8 cellular contexts compared by ENCODE assay signal in the genomic region with DNA sequence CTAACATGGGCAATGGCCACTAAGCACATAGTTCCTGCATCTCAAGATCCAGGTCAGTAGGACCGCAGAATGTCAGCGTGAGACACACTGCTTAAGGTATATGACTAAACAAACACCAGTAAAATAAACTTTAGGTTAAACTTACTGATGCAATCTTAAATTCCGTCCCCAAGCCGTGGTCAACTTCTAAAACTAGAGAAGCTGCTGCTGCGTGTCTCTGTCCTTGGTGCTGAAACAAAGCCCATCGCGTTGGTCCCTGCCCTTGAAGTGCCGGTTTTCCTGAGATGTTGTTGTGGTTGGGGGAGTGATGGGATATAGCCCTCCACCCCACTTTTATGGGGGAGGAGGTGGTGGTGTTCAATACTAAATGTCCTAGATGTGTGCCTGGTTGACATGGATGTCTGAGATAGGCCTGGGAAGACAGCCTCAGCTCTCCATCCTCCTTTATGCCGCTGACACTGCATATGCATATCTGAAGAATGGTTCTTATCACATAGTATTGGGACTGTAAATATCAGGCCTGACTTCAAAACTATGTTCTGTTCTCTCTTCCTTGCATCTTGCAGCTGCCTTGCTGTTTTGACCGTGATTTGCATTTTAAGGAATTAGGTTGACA.
DNase-seq lines count a peak whose midpoint lies in the region; FAIRE-seq and TF ChIP-seq lines count a peak whose summit lies in the region.

No MANE protein-coding gene starts in this region.

- peaks cover 5% of the 10 kb centered on the region; the same call in 1 of the 2 replicates for H3K4me1 ChIP-seq in iPS DF 6.9 (ENCODE audit: control insufficient read depth, insufficient read depth, low read length)
- H3K4me1 ChIP-seq in ascending aorta: no peaks in the 10 kb centered on the region

- no CpG with 5 or more reads among the region's 10 CpGs for WGBS in iPS DF 6.9 (ENCODE audit: insufficient coverage, insufficient read length)

- H3K36me3 ChIP-seq in iPS DF 6.9 (ENCODE audit: control insufficient read depth, insufficient read depth, low read length) (no peaks in the 10 kb centered on the region), ascending aorta (no peaks in the 10 kb centered on the region)

- H3K27me3 ChIP-seq in iPS DF 6.9 (ENCODE audit: control insufficient read depth, insufficient read depth, low read length) (no peaks in the 10 kb centered on the region), ascending aorta (no peaks in the 10 kb centered on the region)

- H3K9me3 ChIP-seq in iPS DF 6.9 (ENCODE audit: control insufficient read depth, insufficient read depth, low read length) (no peaks in the 10 kb centered on the region), ascending aorta (no peaks in the 10 kb centered on the region)

- intact Hi-C loops in ascending aorta (cut with DNase I): no loop called here

- FAIRE-seq in GM18507 (lab: Jason Lieb, UNC): peak; percentile 66

- DNase-seq in GM18507 (ENCODE audit: extremely low spot score, insufficient read length, low read depth): no peak
- DNase-seq in activated naive CD4-positive, alpha-beta T cell treated with Interleukin-2 at 50 U/mL for 16 hours: peak; percentile 56
- DNase-seq in iPS DF 6.9 (ENCODE audit: low read depth, low spot score): peak; percentile 39
- DNase-seq in stimulated activated CD4-positive, alpha-beta T cell treated with anti-CD3 and anti-CD28 coated beads, TNF-alpha, amount 100 ng/mL, for 1 hour (ENCODE audit: low read depth in 3 of 3, low spot score in 1 of 3): peak in 2 of 3 donors; percentile 8 to 17
- no peak for DNase-seq in NCI-H187 treated with DMSO at 0.1 percent for 48 hours (lab: John Stamatoyannopoulos, UW)
- no peak for DNase-seq in ascending aorta (ENCODE audit: low spot score in 2 of 2)
- no peak for DNase-seq in NCI-H146 (lab: John Stamatoyannopoulos, UW)

- no peak for TF ChIP-seq CTCF in ascending aorta (IDR thresholded peaks at IDR 0.05)

- no peak overlapping the region for H3K27ac ChIP-seq in iPS DF 6.9 (ENCODE audit: low read length)
- H3K27ac ChIP-seq in ascending aorta: no peak overlapping the region

- H3K4me3 ChIP-seq in iPS DF 6.9 (ENCODE audit: low read length) (no peak overlapping the region), ascending aorta (no peak overlapping the region)

TF ChIP-seq in PFSK-1, 5 proteins besides CTCF, POLR2A, EP300 and RAD21:
- TF ChIP-seq, protein P1, sequence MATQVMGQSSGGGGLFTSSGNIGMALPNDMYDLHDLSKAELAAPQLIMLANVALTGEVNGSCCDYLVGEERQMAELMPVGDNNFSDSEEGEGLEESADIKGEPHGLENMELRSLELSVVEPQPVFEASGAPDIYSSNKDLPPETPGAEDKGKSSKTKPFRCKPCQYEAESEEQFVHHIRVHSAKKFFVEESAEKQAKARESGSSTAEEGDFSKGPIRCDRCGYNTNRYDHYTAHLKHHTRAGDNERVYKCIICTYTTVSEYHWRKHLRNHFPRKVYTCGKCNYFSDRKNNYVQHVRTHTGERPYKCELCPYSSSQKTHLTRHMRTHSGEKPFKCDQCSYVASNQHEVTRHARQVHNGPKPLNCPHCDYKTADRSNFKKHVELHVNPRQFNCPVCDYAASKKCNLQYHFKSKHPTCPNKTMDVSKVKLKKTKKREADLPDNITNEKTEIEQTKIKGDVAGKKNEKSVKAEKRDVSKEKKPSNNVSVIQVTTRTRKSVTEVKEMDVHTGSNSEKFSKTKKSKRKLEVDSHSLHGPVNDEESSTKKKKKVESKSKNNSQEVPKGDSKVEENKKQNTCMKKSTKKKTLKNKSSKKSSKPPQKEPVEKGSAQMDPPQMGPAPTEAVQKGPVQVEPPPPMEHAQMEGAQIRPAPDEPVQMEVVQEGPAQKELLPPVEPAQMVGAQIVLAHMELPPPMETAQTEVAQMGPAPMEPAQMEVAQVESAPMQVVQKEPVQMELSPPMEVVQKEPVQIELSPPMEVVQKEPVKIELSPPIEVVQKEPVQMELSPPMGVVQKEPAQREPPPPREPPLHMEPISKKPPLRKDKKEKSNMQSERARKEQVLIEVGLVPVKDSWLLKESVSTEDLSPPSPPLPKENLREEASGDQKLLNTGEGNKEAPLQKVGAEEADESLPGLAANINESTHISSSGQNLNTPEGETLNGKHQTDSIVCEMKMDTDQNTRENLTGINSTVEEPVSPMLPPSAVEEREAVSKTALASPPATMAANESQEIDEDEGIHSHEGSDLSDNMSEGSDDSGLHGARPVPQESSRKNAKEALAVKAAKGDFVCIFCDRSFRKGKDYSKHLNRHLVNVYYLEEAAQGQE (IDR thresholded peaks at IDR 0.05; ENCODE audit: insufficient read depth in 1 of 2, low read depth in 2 of 2, low read length in 2 of 2): peak; percentile 96 to 100
- no peak for TF ChIP-seq POLR2AphosphoS5 (IDR thresholded peaks at IDR 0.05; ENCODE audit: low read depth, low read length)

Comparison
In these comparisons a context has a peak if more than half of its experiments do, and no peak if none do; other contexts are left out.
1. DNase-seq: peak in activated naive CD4-positive, alpha-beta T cell treated with Interleukin-2 at 50 U/mL for 16 hours (single experiment), iPS DF 6.9 (single experiment) and stimulated activated CD4-positive, alpha-beta T cell treated with anti-CD3 and anti-CD28 coated beads, TNF-alpha, amount 100 ng/mL, for 1 hour (2 of 3); none in GM18507 (single experiment), NCI-H187 treated with DMSO at 0.1 percent for 48 hours (single experiment), ascending aorta (0 of 2) and NCI-H146 (single experiment).